Comparison of ENCODE assay signal across 8 cellular contexts in the genomic region with DNA sequence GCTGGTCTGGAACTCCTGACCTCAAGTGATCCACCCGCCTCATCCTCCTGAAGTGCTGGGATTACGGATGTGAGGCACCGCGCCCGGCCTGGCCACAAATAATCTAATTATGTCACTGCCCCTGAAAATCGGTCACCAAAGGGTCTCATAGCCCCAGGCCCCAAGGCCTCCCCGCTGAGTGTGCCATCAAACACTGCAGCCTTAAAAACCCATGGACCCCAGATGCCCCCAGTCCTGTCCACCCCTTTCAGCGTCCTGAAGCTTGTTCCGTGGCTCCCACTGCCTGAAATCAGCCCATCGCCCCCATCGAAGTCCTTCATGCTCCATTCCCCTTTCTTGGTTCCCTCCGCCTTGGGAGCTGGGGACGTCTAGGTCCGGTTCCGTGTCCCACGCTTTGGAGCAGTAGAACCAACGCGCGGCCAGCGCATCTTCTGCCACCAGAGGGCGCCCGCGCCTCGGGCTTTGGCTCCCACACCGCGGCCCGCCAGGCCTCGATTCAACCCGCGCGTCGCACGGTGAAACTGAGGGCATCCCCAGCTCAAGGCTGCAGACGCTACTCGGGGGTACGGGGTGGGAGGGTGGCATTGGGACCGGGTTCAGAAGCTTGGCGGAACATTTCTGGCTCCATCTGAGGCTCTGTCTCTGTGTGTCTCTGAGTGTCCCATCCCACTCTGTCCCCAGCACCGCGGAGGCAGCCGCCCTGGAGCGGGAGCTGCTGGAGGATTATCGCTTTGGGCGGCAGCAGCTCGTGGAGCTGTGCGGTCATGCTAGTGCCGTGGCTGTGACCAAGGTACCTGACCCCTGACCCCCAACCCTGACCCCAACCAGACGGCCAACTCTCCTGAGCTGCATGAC. TPM values are rescaled to one million over a fixed set of nuclear protein-coding genes. Genes with fewer than 3 reads are reported as not detected.
DNase-seq lines count a peak whose midpoint lies in the region; ATAC-seq and TF ChIP-seq lines count a peak whose summit lies in the region.

No MANE protein-coding gene starts in this region.

- no peak overlapping the region for H3K27ac Mint-ChIP-seq in dendritic cell treated with granulocyte-macrophage colony-stimulating factor and Interleukin-4, amounts not matched to agents 40 ng/mL and 50 ng/mL, for 4 days

- intact Hi-C loops in dendritic cell treated with granulocyte-macrophage colony-stimulating factor and Interleukin-4, amounts not matched to agents 40 ng/mL and 50 ng/mL, for 4 days (cut with micrococcal nuclease) = loop anchor here (1.0 kb wide), 1 partner anchor 111 kb away; the partner anchor contains the start of gene GMIP

- peak overlapping the region; percentile 19 for H3K4me3 Mint-ChIP-seq in dendritic cell treated with granulocyte-macrophage colony-stimulating factor and Interleukin-4, amounts not matched to agents 40 ng/mL and 50 ng/mL, for 4 days

- 26 to 28% methylated on average over 48 of the region's 48 CpGs for WGBS in lung, 2 donors

- POLR2A ChIA-PET in AG04450 (lab: Yijun Ruan, JAX) = interaction anchor here (0.6 to 1.2 kb wide), 4 partner anchors 16 to 137 kb away, joined by 3 to 4 read pairs (median 4); partner anchors contain the start of genes NDUFA13, TSSK6 and ZNF101

- peaks cover 0 to 3% of the 10 kb centered on the region in 2 donors for H3K4me1 ChIP-seq in lung (ENCODE audit: control insufficient read depth in 2 of 2, insufficient read depth in 2 of 2, low read length in 2 of 2)

- H3K27ac ChIP-seq in AG04450 (ENCODE audit: low read depth, low read length) (no peak overlapping the region), lung (ENCODE audit: low read depth in 1 of 2, low read length in 1 of 2) (no peak overlapping the region)

- H3K36me3 ChIP-seq in lung (ENCODE audit: control insufficient read depth in 2 of 2, insufficient read depth in 2 of 2, low read length in 2 of 2) = peaks cover 2 to 22% of the 10 kb centered on the region in 2 donors

- H3K27me3 Mint-ChIP-seq in dendritic cell treated with granulocyte-macrophage colony-stimulating factor and Interleukin-4, amounts not matched to agents 40 ng/mL and 50 ng/mL, for 4 days = peaks cover 13% of the 10 kb centered on the region

- H3K9me3 Mint-ChIP-seq in dendritic cell treated with granulocyte-macrophage colony-stimulating factor and Interleukin-4, amounts not matched to agents 40 ng/mL and 50 ng/mL, for 4 days = no peaks in the 10 kb centered on the region

- no peaks in the 10 kb centered on the region; the same call in 1 of the 2 replicates for H3K9me3 ChIP-seq in AG04450 (ENCODE audit: control insufficient read depth, insufficient read depth, low read length)
- H3K9me3 ChIP-seq in lung (ENCODE audit: control insufficient read depth in 2 of 2, insufficient read depth in 1 of 2, low read length in 1 of 2) = no peaks in the 10 kb centered on the region

- H3K27me3 ChIP-seq in AG04450 (ENCODE audit: control insufficient read depth, insufficient read depth, low read length) (no peaks in the 10 kb centered on the region), lung (ENCODE audit: control insufficient read depth, insufficient read depth) (peaks cover 2% of the 10 kb centered on the region)

- DNase-seq in AG04450 (ENCODE audit: low read depth, low spot score) (no peak), GM19238 (ENCODE audit: insufficient read length, low spot score) (peak; percentile 85), NCI-H2196 treated with DMSO at 0.1 percent for 48 hours (lab: John Stamatoyannopoulos, UW; ENCODE audit: unreplicated experiment) (peak; percentile 16), lung (ENCODE audit: low spot score) (peak; percentile 79), NCI-H526 treated with DMSO at 0.1 percent for 48 hours (lab: John Stamatoyannopoulos, UW) (no peak)
- peak; percentile 76 to 82 for DNase-seq in activated CD4-positive, alpha-beta T cell treated with anti-CD3 and anti-CD28 coated beads, Interleukin-2, amount 50 U/mL, for 24 hours (ENCODE audit: low read depth in 1 of 2, low spot score in 1 of 2)
- DNase-seq in stimulated activated CD4-positive, alpha-beta T cell treated with anti-CD3 and anti-CD28 coated beads, TNF-alpha, amount 100 ng/mL, for 48 hours (ENCODE audit: low read depth in 3 of 3) = peak; percentile 69 to 83 (median 82)

- peaks cover 52% of the 10 kb centered on the region for H3K36me3 Mint-ChIP-seq in dendritic cell treated with granulocyte-macrophage colony-stimulating factor and Interleukin-4, amounts not matched to agents 40 ng/mL and 50 ng/mL, for 4 days (ENCODE audit: low read depth)

- TF ChIP-seq CTCF in AG04450 (IDR thresholded peaks at IDR 0.05; ENCODE audit: low read depth, low read length) (peak; percentile 97), lung (IDR thresholded peaks at IDR 0.05; ENCODE audit: control extremely low read depth, extremely low read depth) (peak; percentile 87)

- no peak overlapping the region for H3K4me3 ChIP-seq in AG04450 (ENCODE audit: low read depth, low read length)
- no peak overlapping the region for H3K4me3 ChIP-seq in lung

- ATAC-seq in lung (ENCODE audit: insufficient read depth, low FRiP score) = peak; percentile 74

- H3K4me1 Mint-ChIP-seq in dendritic cell treated with granulocyte-macrophage colony-stimulating factor and Interleukin-4, amounts not matched to agents 40 ng/mL and 50 ng/mL, for 4 days (ENCODE audit: low read depth) = peaks cover 17% of the 10 kb centered on the region

- CTCF ChIA-PET in AG04450 (lab: Charles Lee) = interaction anchor here (0.7 to 5.0 kb wide), 19 partner anchors 10 to 428 kb away, joined by 3 to 94 read pairs (median 6); partner anchors contain the start of genes GMIP and NDUFA13

RNA-seq across cellular contexts. Expression of gene YJEFN3, which starts 3.5 kb away (rescaled TPM):
- polyA plus RNA-seq in AG04450 (2011; rRNA removed) = 1.2 and 1.4 TPM in 2 replicates
- polyA minus RNA-seq in AG04450 (2011; rRNA and poly(A)+ RNA removed) = 0.28 and 0.56 TPM in 2 replicates
- total RNA-seq in lung = 1 to 10 TPM in 1 of 2 donors, under 1 TPM in 1; 0.77 to 4.7 TPM
- 1 to 10 TPM; 3.6 to 3.9 TPM for polyA plus RNA-seq in lung

RNA-seq across cellular contexts. Expression of gene CILP2, which starts 5.9 kb away (rescaled TPM):
- polyA plus RNA-seq in AG04450 (2011; rRNA removed) = 0.20 and 0.25 TPM in 2 replicates
- 0.13 and 0.18 TPM in 2 replicates for polyA minus RNA-seq in AG04450 (2011; rRNA and poly(A)+ RNA removed)
- total RNA-seq in lung = under 1 TPM; 0.31 to 0.68 TPM
- polyA plus RNA-seq in lung = under 1 TPM; 0.06 to 0.46 TPM

RNA-seq across cellular contexts. Expression of gene NDUFA13, which starts 16.2 kb away (rescaled TPM):
- 388 and 454 TPM in 2 replicates for polyA plus RNA-seq in AG04450 (2011; rRNA removed)
- polyA minus RNA-seq in AG04450 (2011; rRNA and poly(A)+ RNA removed) = 86.2 and 132 TPM in 2 replicates
- total RNA-seq in lung = 100 to 1,000 TPM in 1 of 2 donors, 10 to 100 TPM in 1; 63.7 to 320 TPM
- 100 to 1,000 TPM; 301 to 360 TPM for polyA plus RNA-seq in lung

RNA-seq across cellular contexts. Expression of gene TSSK6, which starts 16.8 kb away (rescaled TPM):
- polyA plus RNA-seq in AG04450 (2011; rRNA removed) (1.0 and 1.7 TPM in 2 replicates), lung (1 to 10 TPM in 1 of 2 donors, under 1 TPM in 1; 0.89 to 1.7 TPM)
- 0.48 and 0.60 TPM in 2 replicates for polyA minus RNA-seq in AG04450 (2011; rRNA and poly(A)+ RNA removed)
- 1 to 10 TPM; 2.3 to 3.1 TPM for total RNA-seq in lung

Comparison
In these comparisons a context has a peak if more than half of its experiments do, and no peak if none do; other contexts are left out.
1. DNase-seq: peak in GM19238 (single experiment), NCI-H2196 treated with DMSO at 0.1 percent for 48 hours (single experiment), activated CD4-positive, alpha-beta T cell treated with anti-CD3 and anti-CD28 coated beads, Interleukin-2, amount 50 U/mL, for 24 hours (2 of 2), lung (single experiment) and stimulated activated CD4-positive, alpha-beta T cell treated with anti-CD3 and anti-CD28 coated beads, TNF-alpha, amount 100 ng/mL, for 48 hours (3 of 3); none in AG04450 (single experiment) and NCI-H526 treated with DMSO at 0.1 percent for 48 hours (single experiment).